ENCODE assay signal across 20 cellular contexts in the genomic region with DNA sequence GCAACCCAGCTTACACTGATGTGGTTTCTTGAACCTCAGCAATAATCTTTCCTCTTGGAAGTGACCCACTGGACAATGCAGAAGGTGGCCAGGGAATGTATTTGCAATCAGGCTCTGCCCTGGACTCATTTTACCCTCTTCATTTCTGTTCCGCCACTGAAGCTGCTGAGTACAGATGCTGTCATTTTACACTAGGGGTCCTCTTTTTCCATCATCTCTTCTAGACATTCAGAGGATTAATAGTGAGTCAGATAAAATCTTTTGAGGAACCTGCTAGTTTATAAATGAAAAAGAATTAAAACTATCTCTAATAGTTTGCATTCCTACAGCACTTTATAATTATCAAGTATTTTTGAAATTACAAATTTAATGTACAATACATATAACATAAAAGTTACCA.
DNase-seq lines count a peak whose midpoint lies in the region; ATAC-seq, FAIRE-seq and TF ChIP-seq lines count a peak whose summit lies in the region.
"Had no signal": no experiment of that assay in that cellular context is flagged by ENCODE, and none has a peak within 500 bp of the region (broad histone marks: within the 10 kb centered on the region; RNA-seq: fewer than 3 reads in every experiment).

No MANE protein-coding gene starts in this region.

- peak; percentile 26 for TF ChIP-seq CTCF in left ventricle myocardium inferior (IDR thresholded peaks at IDR 0.05; ENCODE audit: borderline replicate concordance)
- TF ChIP-seq CTCF in OCI-LY3 (IDR thresholded peaks at IDR 0.05; ENCODE audit: low read depth, low read length), result peak; percentile 37
- TF ChIP-seq CTCF in epithelial cell of proximal tubule (conservative IDR thresholded peaks at IDR 0.05; ENCODE audit: low read depth, low read length), result peak; percentile 19
- no peak for TF ChIP-seq CTCF in kidney (IDR thresholded peaks at IDR 0.05; ENCODE audit: borderline replicate concordance, extremely low read depth, insufficient read depth)

- H3K27me3 Mint-ChIP-seq in naive thymus-derived CD8-positive, alpha-beta T cell, result peaks cover 5 to 17% (median 9%) of the 10 kb centered on the region in 5 donors

- H3K4me1 Mint-ChIP-seq in naive thymus-derived CD8-positive, alpha-beta T cell, result no peaks in the 10 kb centered on the region
- H3K4me1 Mint-ChIP-seq: CD14-positive monocyte had no signal

- no peak for FAIRE-seq in kidney (lab: Jason Lieb, UNC)
- FAIRE-seq: GM12878, GM18507 had no signal

- H3K4me2 ChIP-seq in OCI-LY3 (ENCODE audit: low read length), result no peak overlapping the region

- no peak overlapping the region for H3K27ac ChIP-seq in left ventricle myocardium inferior (replicated peaks)
- no peak overlapping the region for H3K27ac ChIP-seq in OCI-LY3 (ENCODE audit: low read length)
- H3K27ac ChIP-seq in kidney (ENCODE audit: low read depth in 2 of 2, low read length in 2 of 2), result no peak overlapping the region
- H3K27ac ChIP-seq: HL-60 had no signal

- H3K27me3 ChIP-seq in left ventricle myocardium inferior (ENCODE audit: low read depth) (no peaks in the 10 kb centered on the region), OCI-LY3 (ENCODE audit: low read depth, low read length) (no peaks in the 10 kb centered on the region)

- intact Hi-C loops in left ventricle myocardium inferior (cut with micrococcal nuclease), result no loop called here
- intact Hi-C loops in left cardiac atrium (cut with DNase I), result no loop called here
- intact Hi-C loops in kidney (cut with DNase I), result no loop called here

- no peak overlapping the region for H2AFZ ChIP-seq in OCI-LY3 (ENCODE audit: low read depth, low read length)

- ATAC-seq in left cardiac atrium, result no peak
- no peak for ATAC-seq in GM19324 (IDR thresholded peaks at IDR 0.05; ENCODE audit: low FRiP score, unreplicated experiment)
- no peak for ATAC-seq in naive thymus-derived CD8-positive, alpha-beta T cell
- ATAC-seq: GM12878 had no signal

- H3K79me2 ChIP-seq in OCI-LY3 (ENCODE audit: low read length), result no peaks in the 10 kb centered on the region

- H3K4me3 ChIP-seq in left ventricle myocardium inferior (no peak overlapping the region), OCI-LY3 (ENCODE audit: low read length) (no peak overlapping the region), epithelial cell of proximal tubule (ENCODE audit: low read depth, low read length) (no peak overlapping the region), kidney (ENCODE audit: low read length in 2 of 2) (no peak overlapping the region)
- H3K4me3 ChIP-seq: GM12878 had no signal

- no peak overlapping the region for H3K4me3 Mint-ChIP-seq in naive thymus-derived CD8-positive, alpha-beta T cell
- H3K4me3 Mint-ChIP-seq: CD14-positive monocyte had no signal

- H3K36me3 ChIP-seq in left ventricle myocardium inferior (no peaks in the 10 kb centered on the region), OCI-LY3 (replicated peaks; ENCODE audit: low read depth, low read length) (no peaks in the 10 kb centered on the region), kidney (ENCODE audit: control insufficient read depth in 1 of 2, insufficient read depth in 2 of 2, low read length in 2 of 2) (no peaks in the 10 kb centered on the region)

- H3K9ac ChIP-seq in OCI-LY3 (ENCODE audit: low read length) (no peak overlapping the region), kidney (ENCODE audit: low read length in 2 of 2) (no peak overlapping the region)

- DNase-seq in left ventricle myocardium inferior, result no peak
- no peak for DNase-seq in left cardiac atrium
- no peak for DNase-seq in epithelial cell of proximal tubule (ENCODE audit: low read depth)
- DNase-seq in kidney, result no peak
- DNase-seq in UCSD-AML1 (lab: John Stamatoyannopoulos, UW; ENCODE audit: unreplicated experiment), result no peak
- DNase-seq in naive thymus-derived CD8-positive, alpha-beta T cell, result no peak
- DNase-seq: COR-L47, DMS53, H7, KG1, MM.1S, NCI-H1930, NCI-H2171 treated with DMSO at 0.1 percent for 48 hours, NCI-H510A had no signal

- no peaks in the 10 kb centered on the region for H3K36me3 Mint-ChIP-seq in naive thymus-derived CD8-positive, alpha-beta T cell
- H3K36me3 Mint-ChIP-seq: CD14-positive monocyte had no signal

- POLR2A ChIA-PET in naive thymus-derived CD8-positive, alpha-beta T cell (lab: Charles Lee), result no interaction called here

- no peaks in the 10 kb centered on the region for H3K9me3 ChIP-seq in left ventricle myocardium inferior (replicated peaks)
- H3K9me3 ChIP-seq in OCI-LY3 (ENCODE audit: insufficient read depth, low read length), result no peaks in the 10 kb centered on the region
- no peaks in the 10 kb centered on the region for H3K9me3 ChIP-seq in kidney (ENCODE audit: control insufficient read depth in 1 of 2, low read length in 2 of 2)

- H3K4me1 ChIP-seq in left ventricle myocardium inferior (no peaks in the 10 kb centered on the region), OCI-LY3 (ENCODE audit: low read length) (peaks cover 42% of the 10 kb centered on the region), kidney (ENCODE audit: control insufficient read depth in 1 of 2, insufficient read depth in 1 of 2, low read depth in 1 of 2, low read length in 2 of 2) (no peaks in the 10 kb centered on the region)

- H3K27ac Mint-ChIP-seq in naive thymus-derived CD8-positive, alpha-beta T cell, result no peak overlapping the region
- H3K27ac Mint-ChIP-seq: CD14-positive monocyte had no signal

- H3K9me3 Mint-ChIP-seq in naive thymus-derived CD8-positive, alpha-beta T cell, result peaks cover 0 to 9% (median 0%) of the 10 kb centered on the region in 9 donors

- H4K20me1 ChIP-seq in OCI-LY3 (ENCODE audit: insufficient read depth, low read length), result no peaks in the 10 kb centered on the region
